Comparison of ENCODE assay signal across 21 cellular contexts in the genomic region with DNA sequence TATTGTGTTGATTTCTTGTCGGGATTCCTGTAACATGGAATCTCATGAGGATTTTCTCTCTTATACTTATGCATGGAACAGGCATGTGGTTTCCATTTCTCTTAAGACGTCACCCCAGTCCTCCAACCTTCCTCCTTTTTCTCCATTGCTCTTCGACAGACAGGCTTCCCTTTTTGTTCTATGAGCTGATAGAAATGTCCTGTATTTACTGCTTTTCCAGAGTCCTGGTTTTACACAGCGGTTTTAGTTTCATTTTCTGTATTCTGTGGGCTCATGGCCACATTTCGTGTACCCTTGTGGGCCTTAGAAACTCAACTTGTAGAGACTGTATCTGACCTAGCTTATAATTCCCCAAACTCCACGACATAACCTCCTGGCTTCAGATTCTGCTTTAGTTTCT.
DNase-seq lines count a peak whose midpoint lies in the region; TF ChIP-seq lines count a peak whose summit lies in the region.
"Had no signal": no experiment of that assay in that cellular context is flagged by ENCODE, and none has a peak within 500 bp of the region (broad histone marks: within the 10 kb centered on the region; RNA-seq: fewer than 3 reads in every experiment).

No MANE protein-coding gene starts in this region.

- H2AFZ ChIP-seq in osteoblast (ENCODE audit: low read length), result no peak overlapping the region

- H3K9me3 Mint-ChIP-seq in T-helper 2 cell treated with Interferon-gamma antibody and Interleukin-4, amounts not matched to agents 5 μg/mL and 100 μg/mL, for 36 hours, result peaks cover 13% of the 10 kb centered on the region
- H3K9me3 Mint-ChIP-seq: CD8-positive, alpha-beta memory T cell; HFFc6 had no signal

- no peaks in the 10 kb centered on the region for H3K27me3 ChIP-seq in adipocyte (replicated peaks; ENCODE audit: control insufficient read depth, insufficient read depth, low read length)
- no peaks in the 10 kb centered on the region for H3K27me3 ChIP-seq in osteoblast (ENCODE audit: insufficient read depth, low read length)
- H3K27me3 ChIP-seq: adrenal gland, cardiac muscle cell, transverse colon had no signal

- TF ChIP-seq CTCF in osteoblast (IDR thresholded peaks at IDR 0.05; ENCODE audit: extremely low read depth, low read depth, low read length), result no peak

- H3K27ac ChIP-seq in osteoblast (ENCODE audit: low read depth, low read length), result no peak overlapping the region
- H3K27ac ChIP-seq: A549, adrenal gland, cardiac muscle cell, transverse colon had no signal

- H3K4me1 Mint-ChIP-seq in T-helper 2 cell treated with Interferon-gamma antibody and Interleukin-4, amounts not matched to agents 5 μg/mL and 100 μg/mL, for 36 hours (ENCODE audit: low read depth), result peaks cover 36% of the 10 kb centered on the region
- H3K4me1 Mint-ChIP-seq: nephron had no signal

- peak overlapping the region; percentile 31 for H3K27ac Mint-ChIP-seq in T-helper 2 cell treated with Interferon-gamma antibody and Interleukin-4, amounts not matched to agents 5 μg/mL and 100 μg/mL, for 36 hours
- H3K27ac Mint-ChIP-seq: HFFc6, nephron had no signal

- peaks cover 53% of the 10 kb centered on the region for H3K36me3 Mint-ChIP-seq in T-helper 2 cell treated with Interferon-gamma antibody and Interleukin-4, amounts not matched to agents 5 μg/mL and 100 μg/mL, for 36 hours (ENCODE audit: low read depth)

- no peaks in the 10 kb centered on the region for H3K27me3 Mint-ChIP-seq in T-helper 2 cell treated with Interferon-gamma antibody and Interleukin-4, amounts not matched to agents 5 μg/mL and 100 μg/mL, for 36 hours (ENCODE audit: low read depth)
- H3K27me3 Mint-ChIP-seq: CD8-positive, alpha-beta memory T cell had no signal

- H4K20me1 ChIP-seq in osteoblast (ENCODE audit: insufficient read depth, low read length), result no peaks in the 10 kb centered on the region

- H3K9me3 ChIP-seq in adipocyte (ENCODE audit: control insufficient read depth, low read length), result no peaks in the 10 kb centered on the region
- H3K9me3 ChIP-seq in osteoblast (ENCODE audit: low read depth, low read length), result no peaks in the 10 kb centered on the region
- H3K9me3 ChIP-seq: A549, transverse colon had no signal

- H3K4me3 Mint-ChIP-seq in T-helper 2 cell treated with Interferon-gamma antibody and Interleukin-4, amounts not matched to agents 5 μg/mL and 100 μg/mL, for 36 hours, result peak overlapping the region; percentile 47
- H3K4me3 Mint-ChIP-seq: HFFc6, nephron had no signal

- no peaks in the 10 kb centered on the region for H3K4me1 ChIP-seq in adipocyte (ENCODE audit: control insufficient read depth, insufficient read depth, low read length)
- no peaks in the 10 kb centered on the region for H3K4me1 ChIP-seq in osteoblast (ENCODE audit: insufficient read depth, low read length)
- H3K4me1 ChIP-seq: A549 had no signal

- H3K79me2 ChIP-seq in osteoblast (ENCODE audit: insufficient read depth, low read length), result peaks cover 11% of the 10 kb centered on the region

- DNase-seq in T-helper 2 cell treated with Interferon-gamma antibody and Interleukin-4, amounts not matched to agents 5 μg/mL and 100 μg/mL, for 36 hours (ENCODE audit: low spot score), result no peak
- no peak for DNase-seq in T-helper 2 cell
- DNase-seq in LoVo (ENCODE audit: low spot score), result peak; percentile 3
- DNase-seq in adipocyte (ENCODE audit: low read depth), result no peak
- DNase-seq in osteoblast (ENCODE audit: insufficient read length, low spot score, missing footprints), result no peak
- no peak for DNase-seq in iPS-NIHi7 (ENCODE audit: extremely low spot score)
- DNase-seq in NCI-H345 (lab: John Stamatoyannopoulos, UW), result no peak
- no peak for DNase-seq in dedifferentiated amniotic fluid mesenchymal stem cell (ENCODE audit: extremely low spot score)
- DNase-seq: activated T-cell treated with anti-CD3 and anti-CD28 coated beads, Interleukin-2, amount 50 U/mL, for 48 hours; adrenal gland; CD8-positive, alpha-beta memory T cell; head of caudate nucleus; HFFc6; NCI-H1930; NCI-H524; PC-3; transverse colon had no signal

- H3K4me3 ChIP-seq in adipocyte (ENCODE audit: low read length), result peak overlapping the region; percentile 61
- no peak overlapping the region for H3K4me3 ChIP-seq in osteoblast (ENCODE audit: insufficient read depth, low read length)
- H3K4me3 ChIP-seq: A549, cardiac muscle cell, lung, transverse colon had no signal

- H3K36me3 ChIP-seq in adipocyte (ENCODE audit: control insufficient read depth, insufficient read depth, low read length, severe bottlenecking) (peaks cover 8% of the 10 kb centered on the region), osteoblast (ENCODE audit: insufficient read depth, low read length) (peaks cover 5% of the 10 kb centered on the region)
- H3K36me3 ChIP-seq: adrenal gland, cardiac muscle cell had no signal

- no peak overlapping the region for H3K9ac ChIP-seq in adipocyte (ENCODE audit: low read length)

- H3K4me2 ChIP-seq in osteoblast (ENCODE audit: insufficient read depth, low read length), result peak overlapping the region; percentile 5
- H3K4me2 ChIP-seq: A549 had no signal
